In genomic region chr7:20466425-20467125, GRCh38 we compare ENCODE assay signal across 18 cellular contexts.
DNase-seq lines count a peak whose midpoint lies in the region; ATAC-seq and TF ChIP-seq lines count a peak whose summit lies in the region.
"Had no signal": no experiment of that assay in that cellular context is flagged by ENCODE, and none has a peak within 500 bp of the region (broad histone marks: within the 10 kb centered on the region; RNA-seq: fewer than 3 reads in every experiment).

No MANE protein-coding gene starts in this region.

- H3K4me3 ChIP-seq in body of pancreas: no peak overlapping the region
- H3K4me3 ChIP-seq: spleen, suprapubic skin had no signal

- no peak for TF ChIP-seq POLR2A in body of pancreas (IDR thresholded peaks at IDR 0.05)

- TF ChIP-seq CTCF in body of pancreas (IDR thresholded peaks at IDR 0.05): no peak
- TF ChIP-seq CTCF in foreskin keratinocyte (conservative IDR thresholded peaks at IDR 0.05): no peak

- intact Hi-C loops in body of pancreas (cut with DNase I): no loop called here

- no peaks in the 10 kb centered on the region for H3K9me3 ChIP-seq in body of pancreas
- H3K9me3 ChIP-seq: Caco-2, suprapubic skin had no signal

- H3K27ac Mint-ChIP-seq in stimulated activated memory B cell treated with anti-CD40 and anti-IgM and Interleukin-4, amounts not matched to agents 10 μg/mL and 1 μg/mL and 100 μg/mL, for 72 hours: no peak overlapping the region

- H3K27me3 ChIP-seq in body of pancreas (no peaks in the 10 kb centered on the region), foreskin keratinocyte (no peaks in the 10 kb centered on the region)
- H3K27me3 ChIP-seq: suprapubic skin had no signal

- H3K4me1 ChIP-seq in body of pancreas (no peaks in the 10 kb centered on the region), foreskin keratinocyte (no peaks in the 10 kb centered on the region)
- H3K4me1 ChIP-seq: Caco-2, spleen, suprapubic skin had no signal

- DNase-seq in SKM-1 (lab: John Stamatoyannopoulos, UW; ENCODE audit: unreplicated experiment) (peak; percentile 85), body of pancreas (no peak), foreskin keratinocyte (no peak), HuH-7.5 (ENCODE audit: low spot score) (no peak)
- DNase-seq: activated CD4-positive, alpha-beta T cell treated with anti-CD3 and anti-CD28 coated beads, Interleukin-2, amount 50 U/mL, for 4 hours; activated naive CD4-positive, alpha-beta T cell treated with anti-CD3 and anti-CD28 coated beads, Interleukin-2, amount 50 U/mL, for 16 hours; activated T-cell treated with anti-CD3 and anti-CD28 coated beads, Interleukin-2, amount 50 U/mL, for 1 hour; Caco-2; islet precursor cell; NCI-H1694 treated with DMSO at 0.1 percent for 48 hours; RPMI8226; spleen had no signal

- H3K27me3 Mint-ChIP-seq in stimulated activated memory B cell treated with anti-CD40 and anti-IgM and Interleukin-4, amounts not matched to agents 10 μg/mL and 1 μg/mL and 100 μg/mL, for 72 hours: peaks cover 25% of the 10 kb centered on the region

- H3K9me3 Mint-ChIP-seq in stimulated activated memory B cell treated with anti-CD40 and anti-IgM and Interleukin-4, amounts not matched to agents 10 μg/mL and 1 μg/mL and 100 μg/mL, for 72 hours: no peaks in the 10 kb centered on the region

- H3K36me3 Mint-ChIP-seq in stimulated activated memory B cell treated with anti-CD40 and anti-IgM and Interleukin-4, amounts not matched to agents 10 μg/mL and 1 μg/mL and 100 μg/mL, for 72 hours: no peaks in the 10 kb centered on the region

- H3K36me3 ChIP-seq in body of pancreas (replicated peaks in 1 of 2; ENCODE audit: insufficient read depth in 1 of 2, low read depth in 2 of 2): no peaks in the 10 kb centered on the region
- H3K36me3 ChIP-seq: spleen, suprapubic skin had no signal

- H3K4me1 Mint-ChIP-seq in stimulated activated memory B cell treated with anti-CD40 and anti-IgM and Interleukin-4, amounts not matched to agents 10 μg/mL and 1 μg/mL and 100 μg/mL, for 72 hours: no peaks in the 10 kb centered on the region

- peak; percentile 65 for ATAC-seq in GM19351 (IDR thresholded peaks at IDR 0.05; ENCODE audit: unreplicated experiment)
- ATAC-seq in HG03095 (IDR thresholded peaks at IDR 0.05; ENCODE audit: unreplicated experiment): peak; percentile 64
- ATAC-seq in stimulated activated memory B cell treated with anti-CD40 and anti-IgM and Interleukin-4, amounts not matched to agents 10 μg/mL and 1 μg/mL and 100 μg/mL, for 72 hours: peak; percentile 72
- no peak for ATAC-seq in body of pancreas
- no peak for ATAC-seq in foreskin keratinocyte
- ATAC-seq in GM19455 (IDR thresholded peaks at IDR 0.05; ENCODE audit: unreplicated experiment): no peak
- ATAC-seq: SK-N-SH treated with all-trans-retinoic acid at 6 μM for 48 hours had no signal

- no peak overlapping the region for H3K4me3 Mint-ChIP-seq in stimulated activated memory B cell treated with anti-CD40 and anti-IgM and Interleukin-4, amounts not matched to agents 10 μg/mL and 1 μg/mL and 100 μg/mL, for 72 hours

- 61 to 70% methylated on average over 1 of the region's 1 CpG for WGBS in body of pancreas, 2 donors

- no peak overlapping the region for H3K27ac ChIP-seq in body of pancreas
- H3K27ac ChIP-seq in foreskin keratinocyte: no peak overlapping the region
- H3K27ac ChIP-seq: suprapubic skin had no signal

Comparison
In these comparisons a context has a peak if more than half of its experiments do, and no peak if none do; other contexts are left out.
1. ATAC-seq: peak in GM19351 (single experiment), HG03095 (single experiment) and stimulated activated memory B cell treated with anti-CD40 and anti-IgM and Interleukin-4, amounts not matched to agents 10 μg/mL and 1 μg/mL and 100 μg/mL, for 72 hours (single experiment); none in body of pancreas (single experiment), foreskin keratinocyte (single experiment) and GM19455 (single experiment).